1 cellular context compared by ENCODE assay signal in the genomic region with DNA sequence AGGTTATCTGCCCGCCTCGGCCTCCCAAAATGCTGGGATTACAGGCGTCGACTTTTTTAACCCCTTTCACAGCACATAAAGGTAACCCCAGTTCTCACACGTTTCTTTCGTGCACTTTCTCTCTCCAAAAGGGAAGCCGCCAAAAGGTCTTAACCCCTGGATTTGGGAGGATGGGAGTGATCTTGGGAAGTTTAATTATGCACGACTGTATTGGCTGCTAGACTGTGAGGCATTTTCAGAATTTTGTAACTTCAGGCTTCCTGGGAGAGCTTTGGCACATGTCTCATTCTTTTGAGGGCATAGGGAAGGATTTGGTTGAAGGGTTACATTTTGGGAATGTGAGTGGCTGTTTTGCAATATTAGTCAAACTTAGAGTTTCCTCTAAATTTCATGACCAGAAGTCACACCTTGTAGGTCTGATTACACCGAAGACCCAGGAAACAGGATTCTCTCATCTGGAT.
TF ChIP-seq lines count a peak whose summit lies in the region.

No MANE protein-coding gene starts in this region.

TF ChIP-seq in K562, 482 proteins besides CTCF, POLR2A, EP300 and RAD21 (continues in another document):
- TF ChIP-seq GABPB1 (CRISPR knock-in tag; IDR thresholded peaks at IDR 0.05), result no peak
- TF ChIP-seq ZNF395 (CRISPR knock-in tag; IDR thresholded peaks at IDR 0.05), result peak; percentile 43; the same call in 1 of the 2 replicates
- TF ChIP-seq, protein P1, sequence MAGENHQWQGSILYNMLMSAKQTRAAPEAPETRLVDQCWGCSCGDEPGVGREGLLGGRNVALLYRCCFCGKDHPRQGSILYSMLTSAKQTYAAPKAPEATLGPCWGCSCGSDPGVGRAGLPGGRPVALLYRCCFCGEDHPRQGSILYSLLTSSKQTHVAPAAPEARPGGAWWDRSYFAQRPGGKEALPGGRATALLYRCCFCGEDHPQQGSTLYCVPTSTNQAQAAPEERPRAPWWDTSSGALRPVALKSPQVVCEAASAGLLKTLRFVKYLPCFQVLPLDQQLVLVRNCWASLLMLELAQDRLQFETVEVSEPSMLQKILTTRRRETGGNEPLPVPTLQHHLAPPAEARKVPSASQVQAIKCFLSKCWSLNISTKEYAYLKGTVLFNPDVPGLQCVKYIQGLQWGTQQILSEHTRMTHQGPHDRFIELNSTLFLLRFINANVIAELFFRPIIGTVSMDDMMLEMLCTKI (IDR thresholded peaks at IDR 0.05; ENCODE audit: partially characterized antibody), result no peak
- TF ChIP-seq MYC (IDR thresholded peaks at IDR 0.05; ENCODE audit: low read depth, low read length), result peak; percentile 9; the same call in 1 of the 2 replicates
- no peak for TF ChIP-seq MYC (CRISPR knock-in tag; IDR thresholded peaks at IDR 0.05; ENCODE audit: borderline replicate concordance, low read depth)
- no peak for TF ChIP-seq SAFB2 (IDR thresholded peaks at IDR 0.05; ENCODE audit: borderline replicate concordance, low read depth, low read length, severe bottlenecking)
- no peak for TF ChIP-seq EP400 (IDR thresholded peaks at IDR 0.05)
- TF ChIP-seq ZBED1 (IDR thresholded peaks at IDR 0.05), result no peak
- TF ChIP-seq ZNF431 (CRISPR knock-in tag; IDR thresholded peaks at IDR 0.05), result no peak
- TF ChIP-seq JUN (IDR thresholded peaks at IDR 0.05; ENCODE audit: borderline replicate concordance, low read depth, low read length), result no peak
- 0 out of 2 replicates have a peak, but pooled peaks have one; percentile 13 for TF ChIP-seq JUN (CRISPR knock-in tag; IDR thresholded peaks at IDR 0.05; ENCODE audit: borderline replicate concordance)
- TF ChIP-seq L3MBTL2 (IDR thresholded peaks at IDR 0.05), result peak; percentile 90
- TF ChIP-seq, protein P2, sequence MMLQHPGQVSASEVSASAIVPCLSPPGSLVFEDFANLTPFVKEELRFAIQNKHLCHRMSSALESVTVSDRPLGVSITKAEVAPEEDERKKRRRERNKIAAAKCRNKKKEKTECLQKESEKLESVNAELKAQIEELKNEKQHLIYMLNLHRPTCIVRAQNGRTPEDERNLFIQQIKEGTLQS (IDR thresholded peaks at IDR 0.05), result no peak
- TF ChIP-seq, protein P2 (CRISPR knock-in tag; conservative IDR thresholded peaks at IDR 0.05), result 0 out of 2 replicates have a peak, but pooled peaks have one; percentile 41
- TF ChIP-seq ETS1 (conservative IDR thresholded peaks at IDR 0.05; ENCODE audit: control insufficient read depth, low read depth, low read length), result no peak
- TF ChIP-seq NCOA1 (IDR thresholded peaks at IDR 0.05; ENCODE audit: low read depth), result no peak
- no peak for TF ChIP-seq CREBBP (IDR thresholded peaks at IDR 0.05; ENCODE audit: low read depth, low read length)
- no peak for TF ChIP-seq RHOXF2B (CRISPR knock-in tag; conservative IDR thresholded peaks at IDR 0.05)
- TF ChIP-seq, protein P3, sequence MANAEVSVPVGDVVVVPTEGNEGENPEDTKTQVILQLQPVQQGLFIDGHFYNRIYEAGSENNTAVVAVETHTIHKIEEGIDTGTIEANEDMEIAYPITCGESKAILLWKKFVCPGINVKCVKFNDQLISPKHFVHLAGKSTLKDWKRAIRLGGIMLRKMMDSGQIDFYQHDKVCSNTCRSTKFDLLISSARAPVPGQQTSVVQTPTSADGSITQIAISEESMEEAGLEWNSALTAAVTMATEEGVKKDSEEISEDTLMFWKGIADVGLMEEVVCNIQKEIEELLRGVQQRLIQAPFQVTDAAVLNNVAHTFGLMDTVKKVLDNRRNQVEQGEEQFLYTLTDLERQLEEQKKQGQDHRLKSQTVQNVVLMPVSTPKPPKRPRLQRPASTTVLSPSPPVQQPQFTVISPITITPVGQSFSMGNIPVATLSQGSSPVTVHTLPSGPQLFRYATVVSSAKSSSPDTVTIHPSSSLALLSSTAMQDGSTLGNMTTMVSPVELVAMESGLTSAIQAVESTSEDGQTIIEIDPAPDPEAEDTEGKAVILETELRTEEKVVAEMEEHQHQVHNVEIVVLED (CRISPR knock-in tag; IDR thresholded peaks at IDR 0.05), result no peak
- peak; percentile 26 for TF ChIP-seq HDAC3 (IDR thresholded peaks at IDR 0.05; ENCODE audit: borderline replicate concordance, partially characterized antibody)
- 0 out of 4 replicates have a peak, but pooled peaks of 1 of the 2 experiments have one; percentile 31 for TF ChIP-seq HDAC1 (IDR thresholded peaks at IDR 0.05)
- no peak for TF ChIP-seq ZNF717 (CRISPR knock-in tag; IDR thresholded peaks at IDR 0.05)
- peak; percentile 22; the same call in 1 of the 2 replicates for TF ChIP-seq FOXK1 (CRISPR knock-in tag; IDR thresholded peaks at IDR 0.05; ENCODE audit: borderline replicate concordance)
- no peak for TF ChIP-seq POLR2B (IDR thresholded peaks at IDR 0.05; ENCODE audit: low read depth, partially characterized antibody)
- TF ChIP-seq POLR3A (IDR thresholded peaks at IDR 0.05; ENCODE audit: borderline replicate concordance, extremely low read depth, insufficient read depth, insufficient read length), result no peak
- 0 out of 2 replicates have a peak, but pooled peaks have one; percentile 9 for TF ChIP-seq NR2C1 (IDR thresholded peaks at IDR 0.05)
- TF ChIP-seq NR2C1 (tag; IDR thresholded peaks at IDR 0.05), result no peak
- no peak for TF ChIP-seq KHSRP (IDR thresholded peaks at IDR 0.05)
- no peak for TF ChIP-seq MIER1 (IDR thresholded peaks at IDR 0.05; ENCODE audit: low read depth)
- no peak for TF ChIP-seq PCBP2 (IDR thresholded peaks at IDR 0.05; ENCODE audit: low read depth, low read length, poor library complexity, severe bottlenecking)
- peak; percentile 19 for TF ChIP-seq ZNF592 (IDR thresholded peaks at IDR 0.05)
- no peak for TF ChIP-seq ZBTB34 (CRISPR knock-in tag; IDR thresholded peaks at IDR 0.05)
- TF ChIP-seq ELF1 (tag; IDR thresholded peaks at IDR 0.05), result no peak
- TF ChIP-seq, protein P4, sequence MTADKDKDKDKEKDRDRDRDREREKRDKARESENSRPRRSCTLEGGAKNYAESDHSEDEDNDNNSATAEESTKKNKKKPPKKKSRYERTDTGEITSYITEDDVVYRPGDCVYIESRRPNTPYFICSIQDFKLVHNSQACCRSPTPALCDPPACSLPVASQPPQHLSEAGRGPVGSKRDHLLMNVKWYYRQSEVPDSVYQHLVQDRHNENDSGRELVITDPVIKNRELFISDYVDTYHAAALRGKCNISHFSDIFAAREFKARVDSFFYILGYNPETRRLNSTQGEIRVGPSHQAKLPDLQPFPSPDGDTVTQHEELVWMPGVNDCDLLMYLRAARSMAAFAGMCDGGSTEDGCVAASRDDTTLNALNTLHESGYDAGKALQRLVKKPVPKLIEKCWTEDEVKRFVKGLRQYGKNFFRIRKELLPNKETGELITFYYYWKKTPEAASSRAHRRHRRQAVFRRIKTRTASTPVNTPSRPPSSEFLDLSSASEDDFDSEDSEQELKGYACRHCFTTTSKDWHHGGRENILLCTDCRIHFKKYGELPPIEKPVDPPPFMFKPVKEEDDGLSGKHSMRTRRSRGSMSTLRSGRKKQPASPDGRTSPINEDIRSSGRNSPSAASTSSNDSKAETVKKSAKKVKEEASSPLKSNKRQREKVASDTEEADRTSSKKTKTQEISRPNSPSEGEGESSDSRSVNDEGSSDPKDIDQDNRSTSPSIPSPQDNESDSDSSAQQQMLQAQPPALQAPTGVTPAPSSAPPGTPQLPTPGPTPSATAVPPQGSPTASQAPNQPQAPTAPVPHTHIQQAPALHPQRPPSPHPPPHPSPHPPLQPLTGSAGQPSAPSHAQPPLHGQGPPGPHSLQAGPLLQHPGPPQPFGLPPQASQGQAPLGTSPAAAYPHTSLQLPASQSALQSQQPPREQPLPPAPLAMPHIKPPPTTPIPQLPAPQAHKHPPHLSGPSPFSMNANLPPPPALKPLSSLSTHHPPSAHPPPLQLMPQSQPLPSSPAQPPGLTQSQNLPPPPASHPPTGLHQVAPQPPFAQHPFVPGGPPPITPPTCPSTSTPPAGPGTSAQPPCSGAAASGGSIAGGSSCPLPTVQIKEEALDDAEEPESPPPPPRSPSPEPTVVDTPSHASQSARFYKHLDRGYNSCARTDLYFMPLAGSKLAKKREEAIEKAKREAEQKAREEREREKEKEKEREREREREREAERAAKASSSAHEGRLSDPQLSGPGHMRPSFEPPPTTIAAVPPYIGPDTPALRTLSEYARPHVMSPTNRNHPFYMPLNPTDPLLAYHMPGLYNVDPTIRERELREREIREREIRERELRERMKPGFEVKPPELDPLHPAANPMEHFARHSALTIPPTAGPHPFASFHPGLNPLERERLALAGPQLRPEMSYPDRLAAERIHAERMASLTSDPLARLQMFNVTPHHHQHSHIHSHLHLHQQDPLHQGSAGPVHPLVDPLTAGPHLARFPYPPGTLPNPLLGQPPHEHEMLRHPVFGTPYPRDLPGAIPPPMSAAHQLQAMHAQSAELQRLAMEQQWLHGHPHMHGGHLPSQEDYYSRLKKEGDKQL (CRISPR knock-in tag; IDR thresholded peaks at IDR 0.05; ENCODE audit: borderline replicate concordance), result no peak
- TF ChIP-seq POLR2G (IDR thresholded peaks at IDR 0.05; ENCODE audit: low read depth, low read length), result no peak
